Comparison of ENCODE assay signal across 29 cellular contexts in genomic region chr14:102678394-102678793, GRCh38.
"Had no signal": no experiment of that assay in that cellular context is flagged by ENCODE, and none has a peak within 500 bp of the region (broad histone marks: within the 10 kb centered on the region; RNA-seq: fewer than 3 reads in every experiment).

No MANE protein-coding gene starts in this region.

- H3K4me1 ChIP-seq: ascending aorta had no signal

- H3K9me3 ChIP-seq: ascending aorta had no signal

- ATAC-seq: activated T-cell treated with anti-CD3 and anti-CD28 coated beads, Interleukin-2, amount 50 U/mL, for 72 hours; activated T-helper 17 cell treated with anti-CD3 and anti-CD28 coated beads, Interleukin-2, amount 50 U/mL, for 72 hours had no signal

- H3K27ac Mint-ChIP-seq: activated CD4-positive, alpha-beta memory T cell treated with anti-CD3 and anti-CD28 coated beads, Interleukin-2, amount 10 ng/mL, durations not matched to agents 7 days and 5 days; activated naive CD4-positive, alpha-beta T cell treated with anti-CD3 and anti-CD28 coated beads, Interleukin-2, amount 50 U/mL, for 24 hours; activated naive CD8-positive, alpha-beta T cell treated with anti-CD3 and anti-CD28 coated beads, Interleukin-2, amount 10 ng/mL, durations not matched to agents 7 days and 5 days; activated T-cell treated with anti-CD3 and anti-CD28 coated beads, Interleukin-2, amount 50 U/mL, for 72 hours; activated T-helper 17 cell treated with anti-CD3 and anti-CD28 coated beads, Interleukin-2, amount 50 U/mL, for 72 hours had no signal

- FAIRE-seq: RCC 7860 had no signal

- H3K27me3 Mint-ChIP-seq: activated CD4-positive, alpha-beta memory T cell treated with anti-CD3 and anti-CD28 coated beads, Interleukin-2, amount 10 ng/mL, durations not matched to agents 7 days and 5 days; activated naive CD4-positive, alpha-beta T cell treated with anti-CD3 and anti-CD28 coated beads, Interleukin-2, amount 50 U/mL, for 24 hours; activated naive CD8-positive, alpha-beta T cell treated with anti-CD3 and anti-CD28 coated beads, Interleukin-2, amount 10 ng/mL, durations not matched to agents 7 days and 5 days; activated T-helper 17 cell treated with anti-CD3 and anti-CD28 coated beads, Interleukin-2, amount 50 U/mL, for 72 hours had no signal

- H3K9me3 Mint-ChIP-seq: activated naive CD4-positive, alpha-beta T cell treated with anti-CD3 and anti-CD28 coated beads, Interleukin-2, amount 50 U/mL, for 24 hours; activated T-cell treated with anti-CD3 and anti-CD28 coated beads, Interleukin-2, amount 50 U/mL, for 72 hours; activated T-helper 17 cell treated with anti-CD3 and anti-CD28 coated beads, Interleukin-2, amount 50 U/mL, for 72 hours had no signal

- H3K27me3 ChIP-seq: ascending aorta, cardiac muscle cell had no signal

- H2AFZ ChIP-seq: PC-9 had no signal

- H3K4me3 Mint-ChIP-seq: activated CD4-positive, alpha-beta memory T cell treated with anti-CD3 and anti-CD28 coated beads, Interleukin-2, amount 10 ng/mL, durations not matched to agents 7 days and 5 days; activated naive CD4-positive, alpha-beta T cell treated with anti-CD3 and anti-CD28 coated beads, Interleukin-2, amount 50 U/mL, for 24 hours; activated naive CD8-positive, alpha-beta T cell treated with anti-CD3 and anti-CD28 coated beads, Interleukin-2, amount 10 ng/mL, durations not matched to agents 7 days and 5 days; activated T-cell treated with anti-CD3 and anti-CD28 coated beads, Interleukin-2, amount 50 U/mL, for 72 hours; activated T-helper 17 cell treated with anti-CD3 and anti-CD28 coated beads, Interleukin-2, amount 50 U/mL, for 72 hours had no signal

- H3K4me3 ChIP-seq: ascending aorta, cardiac muscle cell, PC-9 had no signal

- H3K27ac ChIP-seq: ascending aorta, cardiac muscle cell, PC-9, WERI-Rb-1 had no signal

- H3K4me2 ChIP-seq: PC-9 had no signal

- H3K36me3 ChIP-seq: cardiac muscle cell had no signal

- DNase-seq: activated CD4-positive, alpha-beta memory T cell treated with anti-CD3 and anti-CD28 coated beads, Interleukin-2, amount 10 ng/mL, durations not matched to agents 7 days and 5 days; activated CD4-positive, alpha-beta T cell treated with anti-CD3 and anti-CD28 coated beads for 1 hour; activated CD4-positive, alpha-beta T cell treated with anti-CD3 and anti-CD28 coated beads for 48 hours; activated CD4-positive, CD25-positive, alpha-beta regulatory T cell; activated gamma-delta T cell; activated naive CD4-positive, alpha-beta T cell treated with Interleukin-2 at 50 U/mL for 16 hours; activated naive CD8-positive, alpha-beta T cell treated with anti-CD3 and anti-CD28 coated beads, Interleukin-2, amount 10 ng/mL, durations not matched to agents 7 days and 5 days; activated T-cell treated with anti-CD3 and anti-CD28 coated beads, Interleukin-2, amount 50 U/mL, for 1 hour; activated T-cell treated with anti-CD3 and anti-CD28 coated beads, Interleukin-2, amount 50 U/mL, for 72 hours; amygdala; NCI-H1092 treated with DMSO at 0.1 percent for 48 hours; NCI-H1417; NCI-H1694; NCI-H1930; NCI-H2081 treated with DMSO at 0.1 percent for 48 hours; NCI-H226; NCI-H446 treated with DMSO at 0.1 percent for 48 hours; NCI-H524; NCI-H748 treated with DMSO at 0.1 percent for 48 hours; NK-92 treated with Interleukin-12 subunit alpha and Interleukin-12 subunit beta, amount 100 ng/mL, for 24 hours; Right ventricle myocardium superior; T1000; WERI-Rb-1 had no signal
